ENCODE assay signal across 8 cellular contexts in the genomic region with DNA sequence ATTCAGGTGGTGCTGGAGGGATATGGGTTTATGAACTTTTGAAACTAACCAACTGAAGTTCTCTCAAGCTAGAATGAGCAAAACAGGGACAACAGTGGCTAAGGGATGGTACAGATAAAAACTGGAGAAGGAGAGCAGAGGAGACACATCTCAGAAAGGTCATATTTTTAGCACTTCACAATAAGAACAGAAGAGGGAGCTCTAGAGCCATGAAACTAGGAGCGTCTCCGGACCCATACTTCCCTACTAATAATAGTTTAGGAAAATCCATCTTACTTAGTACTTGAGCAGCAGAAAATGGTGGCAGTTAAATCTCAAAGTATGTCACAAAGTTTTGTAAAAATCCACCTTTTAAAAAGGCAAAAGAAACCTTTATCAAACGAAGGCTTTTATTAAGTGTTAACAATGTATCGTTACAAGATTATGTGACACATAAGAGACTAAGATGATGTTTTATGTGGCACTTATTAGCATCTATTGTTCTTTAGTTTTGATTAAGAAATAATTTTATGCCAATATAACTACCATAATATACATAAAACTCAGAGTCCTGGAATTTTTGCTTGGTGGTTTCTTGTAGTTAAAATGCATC.
DNase-seq lines count a peak whose midpoint lies in the region; ATAC-seq, FAIRE-seq and TF ChIP-seq lines count a peak whose summit lies in the region.

No MANE protein-coding gene starts in this region.

- no peak for TF ChIP-seq POLR2A in breast epithelium (IDR thresholded peaks at IDR 0.05)

- no peaks in the 10 kb centered on the region for H3K36me3 ChIP-seq in breast epithelium
- no peaks in the 10 kb centered on the region for H3K36me3 ChIP-seq in aorta (ENCODE audit: control insufficient read depth in 1 of 2, insufficient read depth in 2 of 2, low read length in 1 of 2)

- peak; percentile 78 for TF ChIP-seq CTCF in D721Med (IDR thresholded peaks at IDR 0.05; ENCODE audit: insufficient read depth, missing control alignments)
- TF ChIP-seq CTCF in breast epithelium (IDR thresholded peaks at IDR 0.05) = peak in 2 of 3 donors; percentile 42 to 46

- peak; percentile 88 for FAIRE-seq in D721Med (lab: Jason Lieb, UNC)

- ATAC-seq in GM19035 (IDR thresholded peaks at IDR 0.05; ENCODE audit: unreplicated experiment) = peak; percentile 84
- peak; percentile 83 for ATAC-seq in HG03175 (IDR thresholded peaks at IDR 0.05; ENCODE audit: unreplicated experiment)
- ATAC-seq in left colon = peak; percentile 72
- ATAC-seq in aorta (ENCODE audit: low FRiP score) = peak; percentile 81

- H3K27ac ChIP-seq in breast epithelium = no peak overlapping the region
- H3K27ac ChIP-seq in aorta (ENCODE audit: low read depth in 1 of 2, low read length in 2 of 2) = no peak overlapping the region

- intact Hi-C loops in breast epithelium (cut with DNase I; ENCODE audit: low total_unique reads) (no loop called here), left colon (cut with DNase I, micrococcal nuclease) (no loop called here), aorta (cut with DNase I) (loop anchor here (10.0 kb wide), 1 partner anchor 1129 kb away; no protein-coding TSS in a partner anchor)

- DNase-seq in D721Med (ENCODE audit: insufficient read length, low spot score) = no peak
- DNase-seq in NCI-H526 treated with DMSO at 0.1 percent for 48 hours (lab: John Stamatoyannopoulos, UW) = peak; percentile 63
- no peak for DNase-seq in breast epithelium (ENCODE audit: low spot score in 2 of 2)
- DNase-seq in left colon = no peak
- no peak for DNase-seq in aorta
- DNase-seq in effector CD8-positive, alpha-beta T cell (lab: John Stamatoyannopoulos, UW) = no peak

- H3K4me1 ChIP-seq in breast epithelium (no peaks in the 10 kb centered on the region), aorta (ENCODE audit: control insufficient read depth in 1 of 2, insufficient read depth in 2 of 2, low read length in 2 of 2) (no peaks in the 10 kb centered on the region)

- H3K4me3 ChIP-seq in breast epithelium = no peak overlapping the region
- H3K4me3 ChIP-seq in aorta (ENCODE audit: low read length in 2 of 2) = no peak overlapping the region

- no peaks in the 10 kb centered on the region for H3K27me3 ChIP-seq in breast epithelium
- no peaks in the 10 kb centered on the region for H3K27me3 ChIP-seq in aorta (ENCODE audit: control insufficient read depth in 1 of 2, insufficient read depth in 2 of 2, low read length in 1 of 2)

- H3K9me3 ChIP-seq in breast epithelium (no peaks in the 10 kb centered on the region), aorta (ENCODE audit: control insufficient read depth, low read length) (no peaks in the 10 kb centered on the region)

- WGBS in aorta, 2 donors = 35 to 37% methylated on average over 4 of the region's 4 CpGs

Comparison
In these comparisons a context has a peak if more than half of its experiments do, and no peak if none do; other contexts are left out.
1. intact Hi-C loops: an anchor here in aorta (10.0 kb wide); none called in breast epithelium and left colon.